Comparison of ENCODE assay signal across 8 cellular contexts in genomic region chr19:36772341-36773222, GRCh38. TPM values are rescaled to one million over a fixed set of nuclear protein-coding genes. Genes with fewer than 3 reads are reported as not detected.
DNase-seq lines count a peak whose midpoint lies in the region; ATAC-seq, FAIRE-seq and TF ChIP-seq lines count a peak whose summit lies in the region.

TSS of gene ZNF850 (minus strand) at chr19:36772807. CDS start at chr19:36762606, 10,201 bp downstream.

- peak; percentile 97 for DNase-seq in ELF-1 (ENCODE audit: low read depth, low spot score)
- DNase-seq in H54 (ENCODE audit: insufficient read length, low spot score), result peak; percentile 92
- peak; percentile 92 for DNase-seq in M059J (ENCODE audit: low read depth)
- peak; percentile 39 for DNase-seq in SIG-M5 (lab: John Stamatoyannopoulos, UW)
- peak; percentile 92 for DNase-seq in activated naive CD4-positive, alpha-beta T cell treated with Interleukin-2 at 50 U/mL for 16 hours
- DNase-seq in substantia nigra (lab: John Stamatoyannopoulos, UW), result peak; percentile 75 to 99 (median 93)

- H3K27ac ChIP-seq in gastroesophageal sphincter (peak within 1 kb of the TSS; percentile 43 to 86 (median 82)), neutrophil (peak within 1 kb of the TSS; percentile 65), substantia nigra (ENCODE audit: low read depth, low read length, poor library complexity, severe bottlenecking) (peak within 1 kb of the TSS; percentile 95)

- TF ChIP-seq POLR2A in H54 (IDR thresholded peaks at IDR 0.05; ENCODE audit: low read depth, low read length), result peak; percentile 67; the same call in 1 of the 2 replicates
- no peak for TF ChIP-seq POLR2A in gastroesophageal sphincter (IDR thresholded peaks at IDR 0.05)

- H3K9me3 ChIP-seq in gastroesophageal sphincter, result peaks cover 0 to 20% (median 0%) of the 10 kb centered on the region in 3 donors
- peaks cover 14% of the 10 kb centered on the region for H3K9me3 ChIP-seq in neutrophil

- TF ChIP-seq EP300 in gastroesophageal sphincter (IDR thresholded peaks at IDR 0.05), result no peak

- ATAC-seq in gastroesophageal sphincter, result peak; percentile 97

- FAIRE-seq in H54 (lab: Jason Lieb, UNC), result peak; percentile 87

- H3K27me3 ChIP-seq in gastroesophageal sphincter (peaks cover 8% of the 10 kb centered on the region), neutrophil (no peaks in the 10 kb centered on the region)

- H3K4me1 ChIP-seq in gastroesophageal sphincter (peaks cover 0 to 23% (median 9%) of the 10 kb centered on the region in 3 donors), neutrophil (ENCODE audit: control insufficient read depth in 1 of 2, insufficient read depth in 1 of 2, low read depth in 1 of 2, low read length in 1 of 2) (peaks cover 25 to 28% of the 10 kb centered on the region in 2 experiments)

- WGBS in gastroesophageal sphincter (ENCODE audit: low coverage in 1 of 2), 2 donors, result 0% methylated on average over 10 to 14 of the region's 55 CpGs

- H3K36me3 ChIP-seq in gastroesophageal sphincter, result peaks cover 0 to 4% of the 10 kb centered on the region in 2 donors
- no peaks in the 10 kb centered on the region for H3K36me3 ChIP-seq in neutrophil

- TF ChIP-seq CTCF in gastroesophageal sphincter (IDR thresholded peaks at IDR 0.05), result no peak
- TF ChIP-seq CTCF in neutrophil (IDR thresholded peaks at IDR 0.05), result no peak

- peak within 1 kb of the TSS; percentile 78 to 88 for H3K4me3 ChIP-seq in gastroesophageal sphincter
- peak within 1 kb of the TSS; percentile 93 to 95 for H3K4me3 ChIP-seq in neutrophil (ENCODE audit: low read depth in 1 of 2, low read length in 1 of 2)

RNA-seq across cellular contexts. Expression of gene ZNF850, which starts in this region (rescaled TPM):
- total RNA-seq in M059J (2014; rRNA removed; shearing (Covaris generic)), result 2.7 and 4.4 TPM in 2 replicates
- total RNA-seq in gastroesophageal sphincter, result 1 to 10 TPM; 1.6 to 3.3 (median 2.0) TPM

Comparison
In these comparisons a context has a peak if more than half of its experiments do, and no peak if none do; other contexts are left out.
1. Peak in every context shown above with its lines: DNase-seq, ATAC-seq, H3K4me3 ChIP-seq and H3K27ac ChIP-seq.
2. DNase-seq: peak in every context shown above with its lines; median percentile 97 in ELF-1; 93 in substantia nigra; 92 in H54; 92 in M059J; 92 in activated naive CD4-positive, alpha-beta T cell treated with Interleukin-2 at 50 U/mL for 16 hours; 39 in SIG-M5.